In the genomic region with DNA sequence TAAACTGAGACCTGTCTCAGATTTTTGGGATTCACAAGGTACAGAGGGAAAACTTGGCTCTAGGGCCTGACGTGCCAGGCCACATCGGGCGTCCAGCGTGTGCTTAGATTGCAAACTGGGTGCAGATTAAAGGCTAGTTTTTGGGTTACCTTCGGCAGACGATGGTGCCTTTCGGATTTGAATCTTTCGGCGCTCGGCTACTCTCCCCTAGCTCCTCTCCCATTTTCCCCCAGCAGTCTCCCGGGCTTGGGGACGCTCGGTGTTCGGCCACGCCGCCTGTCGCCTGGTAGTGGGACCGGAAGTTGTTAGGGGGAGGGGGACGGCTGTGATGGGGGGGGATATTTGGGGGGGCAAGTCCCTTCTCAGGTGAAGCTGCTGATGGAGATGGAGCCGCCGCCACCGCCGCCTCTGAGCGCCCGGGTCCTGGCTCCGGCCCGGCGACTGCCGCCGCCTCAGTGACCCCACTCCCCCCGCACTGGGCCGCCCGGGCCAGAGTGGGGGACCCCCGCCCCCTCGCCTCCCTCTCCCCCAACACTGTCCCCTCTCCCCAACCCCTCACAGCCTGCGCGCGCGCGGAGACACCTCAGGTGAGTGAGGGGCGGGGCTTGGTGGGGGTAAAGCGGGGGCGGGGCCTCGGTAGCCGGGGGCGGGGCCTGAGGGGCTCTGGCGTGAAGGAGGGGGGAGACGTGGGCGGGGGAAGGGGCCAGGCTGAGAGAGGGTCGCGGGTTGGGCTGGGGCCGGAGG, we compare ENCODE assay signal across 8 cellular contexts. TPM values are rescaled to one million over a fixed set of nuclear protein-coding genes. Genes with fewer than 3 reads are reported as not detected.
A peak's percentile ranks its signal among the peaks of the same experiment; 100 is the strongest.
DNase-seq lines count a peak whose midpoint lies in the region; ATAC-seq and TF ChIP-seq lines count a peak whose summit lies in the region.

No MANE protein-coding gene starts in this region.

- WGBS in upper lobe of left lung, 2 donors = 2% methylated on average over 12 to 26 of the region's 52 CpGs

- H3K27ac ChIP-seq in right atrium auricular region (peak overlapping the region; percentile 92 to 97), upper lobe of left lung (peak overlapping the region; percentile 91 to 96 (median 94))

- TF ChIP-seq CTCF in HFFc6 (IDR thresholded peaks at IDR 0.05) = no peak; the same call in 1 of the 2 replicates
- TF ChIP-seq CTCF in right atrium auricular region (IDR thresholded peaks at IDR 0.05) = peak in 1 of 2 donors; percentile 36
- TF ChIP-seq CTCF in progenitor cell of endocrine pancreas (IDR thresholded peaks at IDR 0.05; ENCODE audit: unreplicated experiment) = no peak
- peak in 1 of 6 experiments; percentile 8 for TF ChIP-seq CTCF in upper lobe of left lung (IDR thresholded peaks at IDR 0.05)

- H3K36me3 Mint-ChIP-seq in HFFc6 (ENCODE audit: low read depth) (peaks cover 12% of the 10 kb centered on the region), progenitor cell of endocrine pancreas (ENCODE audit: insufficient read depth) (peaks cover 4% of the 10 kb centered on the region)
- H3K36me3 Mint-ChIP-seq in T-helper 1 cell treated with Interleukin-12 subunit alpha and Interleukin-12 subunit beta and Interleukin-4 antibody, amounts not matched to agents 30 μg/mL and 1 μg/mL, for 36 hours (ENCODE audit: low read depth) = peaks cover 8% of the 10 kb centered on the region

- no peaks in the 10 kb centered on the region for H3K9me3 Mint-ChIP-seq in HFFc6
- no peaks in the 10 kb centered on the region for H3K9me3 Mint-ChIP-seq in T-helper 1 cell treated with Interleukin-12 subunit alpha and Interleukin-12 subunit beta and Interleukin-4 antibody, amounts not matched to agents 30 μg/mL and 1 μg/mL, for 36 hours
- H3K9me3 Mint-ChIP-seq in progenitor cell of endocrine pancreas (ENCODE audit: low read depth) = no peaks in the 10 kb centered on the region

- H3K9me3 ChIP-seq in right atrium auricular region (no peaks in the 10 kb centered on the region), upper lobe of left lung (no peaks in the 10 kb centered on the region)

- H3K27ac Mint-ChIP-seq in HFFc6 (peak overlapping the region; percentile 83), progenitor cell of endocrine pancreas (peak overlapping the region; percentile 97)
- H3K27ac Mint-ChIP-seq in T-helper 1 cell treated with Interleukin-12 subunit alpha and Interleukin-12 subunit beta and Interleukin-4 antibody, amounts not matched to agents 30 μg/mL and 1 μg/mL, for 36 hours = peak overlapping the region; percentile 90

- H3K4me1 Mint-ChIP-seq in HFFc6 (ENCODE audit: low read depth) (peaks cover 19% of the 10 kb centered on the region), progenitor cell of endocrine pancreas (ENCODE audit: low read depth) (peaks cover 21% of the 10 kb centered on the region)
- peaks cover 20% of the 10 kb centered on the region for H3K4me1 Mint-ChIP-seq in T-helper 1 cell treated with Interleukin-12 subunit alpha and Interleukin-12 subunit beta and Interleukin-4 antibody, amounts not matched to agents 30 μg/mL and 1 μg/mL, for 36 hours (ENCODE audit: low read depth)

- DNase-seq in ELR (ENCODE audit: low read depth) (peak; percentile 87), HFFc6 (peak; percentile 77), NCI-H146 treated with DMSO at 0.1 percent for 48 hours (lab: John Stamatoyannopoulos, UW; ENCODE audit: unreplicated experiment) (peak; percentile 92), amygdala (lab: John Stamatoyannopoulos, UW) (peak in 54 of 56 donors; percentile 39 to 89 (median 78)), right atrium auricular region (ENCODE audit: low spot score) (peak; percentile 81), progenitor cell of endocrine pancreas (ENCODE audit: low spot score, unreplicated experiment) (peak; percentile 75), upper lobe of left lung (peak; percentile 89 to 94)

- TF ChIP-seq POLR2A in upper lobe of left lung (IDR thresholded peaks at IDR 0.05) = peak in 1 of 4 donors; percentile 22

- H3K36me3 ChIP-seq in right atrium auricular region (peaks cover 9% of the 10 kb centered on the region), upper lobe of left lung (peaks cover 0 to 25% (median 10%) of the 10 kb centered on the region in 4 donors)

- H3K27me3 ChIP-seq in right atrium auricular region (no peaks in the 10 kb centered on the region), upper lobe of left lung (no peaks in the 10 kb centered on the region)

- ATAC-seq in upper lobe of left lung (ENCODE audit: low FRiP score in 2 of 2) = peak; percentile 90 to 96

- H3K4me3 ChIP-seq in right atrium auricular region (peak overlapping the region; percentile 88 to 99), upper lobe of left lung (peak overlapping the region; percentile 79 to 100 (median 94))

- peaks cover 1% of the 10 kb centered on the region; the same call in 1 of the 2 replicates for H3K27me3 Mint-ChIP-seq in HFFc6 (ENCODE audit: insufficient read depth)
- peaks cover 3% of the 10 kb centered on the region for H3K27me3 Mint-ChIP-seq in T-helper 1 cell treated with Interleukin-12 subunit alpha and Interleukin-12 subunit beta and Interleukin-4 antibody, amounts not matched to agents 30 μg/mL and 1 μg/mL, for 36 hours (ENCODE audit: low read depth)
- H3K27me3 Mint-ChIP-seq in progenitor cell of endocrine pancreas = no peaks in the 10 kb centered on the region

- peak overlapping the region; percentile 88 for H3K4me3 Mint-ChIP-seq in HFFc6
- H3K4me3 Mint-ChIP-seq in T-helper 1 cell treated with Interleukin-12 subunit alpha and Interleukin-12 subunit beta and Interleukin-4 antibody, amounts not matched to agents 30 μg/mL and 1 μg/mL, for 36 hours = peak overlapping the region; percentile 95
- H3K4me3 Mint-ChIP-seq in progenitor cell of endocrine pancreas (ENCODE audit: low read depth) = peak overlapping the region; percentile 87

- TF ChIP-seq EP300 in upper lobe of left lung (IDR thresholded peaks at IDR 0.05) = no peak

- H3K4me1 ChIP-seq in right atrium auricular region (peaks cover 0 to 12% of the 10 kb centered on the region in 2 donors), upper lobe of left lung (peaks cover 4 to 14% (median 9%) of the 10 kb centered on the region in 4 donors)

RNA-seq across cellular contexts. Expression of a gene that starts 10.2 kb away (rescaled TPM):
- total RNA-seq in HFFc6 (2021; fragmentation: NEBNext Ultra II Directional; extraction: Animal tissue kit (Norgen Biotek cat#: 25700)) = 10 to 100 TPM; 15.2 to 19.4 (median 17.0) TPM
- total RNA-seq in right atrium auricular region (10 to 100 TPM; 23.9 to 37.7 TPM), progenitor cell of endocrine pancreas (44.8 and 45.6 TPM in 2 replicates), upper lobe of left lung (10 to 100 TPM; 12.8 to 36.3 (median 21.9) TPM)

RNA-seq across cellular contexts. Expression of a gene that starts 13.5 kb away (rescaled TPM):
- 1 to 10 TPM; 5.2 to 7.2 (median 5.9) TPM for total RNA-seq in HFFc6 (2021; fragmentation: NEBNext Ultra II Directional; extraction: Animal tissue kit (Norgen Biotek cat#: 25700))
- total RNA-seq in right atrium auricular region (1 to 10 TPM; 2.6 to 3.9 TPM), progenitor cell of endocrine pancreas (20.6 and 21.0 TPM in 2 replicates), upper lobe of left lung (10 to 100 TPM in 1 of 6 donors, 1 to 10 TPM in 5; 5.6 to 23.0 (median 9.3) TPM)

RNA-seq across cellular contexts. Expression of a gene that starts 33.4 kb away (rescaled TPM):
- total RNA-seq in HFFc6 (2021; fragmentation: NEBNext Ultra II Directional; extraction: Animal tissue kit (Norgen Biotek cat#: 25700)) = 100 to 1,000 TPM in 2 of 6 experiments, 10 to 100 TPM in 4; 90.2 to 107 (median 96.5) TPM
- total RNA-seq in right atrium auricular region = 100 to 1,000 TPM in 1 of 2 donors, 10 to 100 TPM in 1; 93.5 to 108 TPM
- 111 and 116 TPM in 2 replicates for total RNA-seq in progenitor cell of endocrine pancreas
- total RNA-seq in upper lobe of left lung = 100 to 1,000 TPM in 4 of 6 donors, 10 to 100 TPM in 2; 53.4 to 139 (median 116) TPM

RNA-seq across cellular contexts. Expression of a gene that starts 34.4 kb away (rescaled TPM):
- 100 to 1,000 TPM in 1 of 6 experiments, 10 to 100 TPM in 5; 40.7 to 151 (median 52.1) TPM for total RNA-seq in HFFc6 (2021; fragmentation: NEBNext Ultra II Directional; extraction: Animal tissue kit (Norgen Biotek cat#: 25700))
- 1,000 to 10,000 TPM in 1 of 2 donors, 100 to 1,000 TPM in 1; 134 to 1,492 TPM for total RNA-seq in right atrium auricular region
- total RNA-seq in progenitor cell of endocrine pancreas = 30.2 and 39.3 TPM in 2 replicates
- 100 to 1,000 TPM in 3 of 6 donors, 10 to 100 TPM in 3; 15.3 to 570 (median 150) TPM for total RNA-seq in upper lobe of left lung

RNA-seq across cellular contexts. Expression of a gene that starts 40.7 kb away (rescaled TPM):
- 10 to 100 TPM; 27.1 to 61.0 (median 53.9) TPM for total RNA-seq in HFFc6 (2021; fragmentation: NEBNext Ultra II Directional; extraction: Animal tissue kit (Norgen Biotek cat#: 25700))
- total RNA-seq in right atrium auricular region (10 to 100 TPM in 1 of 2 donors, 1 to 10 TPM in 1; 5.4 to 13.8 TPM), progenitor cell of endocrine pancreas (62.1 and 66.9 TPM in 2 replicates), upper lobe of left lung (10 to 100 TPM; 11.7 to 27.9 (median 21.7) TPM)

Comparison
In these comparisons a context has a peak if more than half of its experiments do, and no peak if none do; other contexts are left out.
1. Peak in every context shown above with its lines: DNase-seq, ATAC-seq, H3K4me3 ChIP-seq and H3K27ac ChIP-seq.